Comparison of ENCODE assay signal across 10 cellular contexts in the genomic region with DNA sequence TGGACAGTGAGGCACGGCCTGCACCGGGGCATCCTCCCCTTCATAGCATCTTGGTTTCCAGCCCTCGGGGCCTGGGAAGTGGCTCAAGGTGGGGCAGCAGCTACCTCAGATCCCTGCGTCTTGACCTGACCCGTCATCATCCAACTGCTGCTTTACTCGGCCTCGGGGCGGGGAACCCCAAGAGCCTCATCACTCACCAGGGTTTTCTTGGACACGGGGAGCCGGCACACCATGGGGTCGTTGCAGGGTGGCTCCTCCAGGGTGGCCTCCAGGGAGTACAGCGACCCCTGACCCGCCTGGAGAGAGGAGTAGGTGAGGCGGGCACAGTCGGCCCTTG. TPM values are rescaled to one million over a fixed set of nuclear protein-coding genes. Genes with fewer than 3 reads are reported as not detected.
DNase-seq lines count a peak whose midpoint lies in the region; ATAC-seq and TF ChIP-seq lines count a peak whose summit lies in the region.
"Had no signal": no experiment of that assay in that cellular context is flagged by ENCODE, and none has a peak within 500 bp of the region (broad histone marks: within the 10 kb centered on the region; RNA-seq: fewer than 3 reads in every experiment).

No MANE protein-coding gene starts in this region.

- H3K27ac Mint-ChIP-seq in effector memory CD8-positive, alpha-beta T cell = no peak overlapping the region
- H3K27ac Mint-ChIP-seq: neural progenitor cell had no signal

- POLR2A ChIA-PET in Panc1 (lab: Charles Lee) = interaction anchor here (0.6 kb wide), 1 partner anchor 805 kb away, joined by 3 read pairs; no protein-coding TSS in a partner anchor

- ATAC-seq in Panc1 (no peak), HG03039 (IDR thresholded peaks at IDR 0.05; ENCODE audit: unreplicated experiment) (no peak), HG03196 (IDR thresholded peaks at IDR 0.05; ENCODE audit: unreplicated experiment) (no peak)
- ATAC-seq in effector memory CD8-positive, alpha-beta T cell (replicated peaks) = no peak
- ATAC-seq: HCT116 had no signal

- H3K4me3 ChIP-seq in BE2C (ENCODE audit: low read depth, low read length) (peak overlapping the region; percentile 51), Panc1 (ENCODE audit: low read depth in 2 of 2, low read length in 2 of 2) (peak overlapping the region; percentile 45 to 47), ovary (peak overlapping the region; percentile 50)
- H3K4me3 ChIP-seq: neural progenitor cell had no signal

- H3K27me3 ChIP-seq in BE2C (no peaks in the 10 kb centered on the region), Panc1 (ENCODE audit: control insufficient read depth, insufficient read depth, low read length) (no peaks in the 10 kb centered on the region), ovary (no peaks in the 10 kb centered on the region)
- H3K27me3 ChIP-seq: neural progenitor cell had no signal

- WGBS in ovary, 3 donors = 23 to 45% (median 40%) methylated on average over 9 to 15 of the region's 15 CpGs

- no peak overlapping the region for H3K27ac ChIP-seq in Panc1 (ENCODE audit: low read length)
- H3K27ac ChIP-seq in ovary = peak overlapping the region; percentile 35 to 47
- H3K27ac ChIP-seq: neural progenitor cell had no signal

- no peaks in the 10 kb centered on the region for H3K36me3 Mint-ChIP-seq in effector memory CD8-positive, alpha-beta T cell (ENCODE audit: insufficient read depth)
- H3K36me3 Mint-ChIP-seq: neural progenitor cell had no signal

- in situ Hi-C loops in Panc1 (cut with HindIII; ENCODE audit: low pct_unique_long_range_greater_than_20kb, low sequenced_read_pairs) = no loop called here

- H3K4me1 ChIP-seq in BE2C = no peaks in the 10 kb centered on the region
- H3K4me1 ChIP-seq in Panc1 (ENCODE audit: control insufficient read depth, insufficient read depth, low read length) = no peaks in the 10 kb centered on the region
- H3K4me1 ChIP-seq in ovary (ENCODE audit: insufficient read depth) = peaks cover 7% of the 10 kb centered on the region

- H3K9me3 ChIP-seq in BE2C (no peaks in the 10 kb centered on the region), Panc1 (ENCODE audit: control insufficient read depth, insufficient read depth, low read depth, low read length) (no peaks in the 10 kb centered on the region), ovary (no peaks in the 10 kb centered on the region)

- no peak for TF ChIP-seq EP300 in ovary (IDR thresholded peaks at IDR 0.05)

- no peak for TF ChIP-seq CTCF in BE2C (IDR thresholded peaks at IDR 0.05; ENCODE audit: low read depth, low read length)
- TF ChIP-seq CTCF in Panc1 (IDR thresholded peaks at IDR 0.05) = no peak
- no peak for TF ChIP-seq CTCF in ovary (IDR thresholded peaks at IDR 0.05)

- H3K4me3 Mint-ChIP-seq in effector memory CD8-positive, alpha-beta T cell = peak overlapping the region; percentile 75 to 81
- H3K4me3 Mint-ChIP-seq: neural progenitor cell had no signal

- no peaks in the 10 kb centered on the region for H3K9me3 Mint-ChIP-seq in effector memory CD8-positive, alpha-beta T cell
- H3K9me3 Mint-ChIP-seq: neural progenitor cell had no signal

- DNase-seq in BE2C (no peak), Panc1 (ENCODE audit: low read depth, low spot score) (no peak), ovary (no peak), NCI-H774 (lab: John Stamatoyannopoulos, UW) (no peak)
- DNase-seq in effector memory CD8-positive, alpha-beta T cell = no peak
- no peak for DNase-seq in activated CD4-positive, CD25-positive, alpha-beta regulatory T cell treated with anti-CD3 and anti-CD28 coated beads, Interleukin-2, amount 50 U/mL, for 72 hours

- H3K36me3 ChIP-seq in BE2C (no peaks in the 10 kb centered on the region), Panc1 (ENCODE audit: control insufficient read depth, insufficient read depth, low read length) (no peaks in the 10 kb centered on the region), ovary (no peaks in the 10 kb centered on the region)
- H3K36me3 ChIP-seq: neural progenitor cell had no signal

- peaks cover 14 to 21% of the 10 kb centered on the region in 2 donors for H3K27me3 Mint-ChIP-seq in effector memory CD8-positive, alpha-beta T cell

- no TSS peak for BruUV-seq in Panc1 (replicated peaks; lab: Mats Ljungman, UMichigan)

- TF ChIP-seq POLR2A in ovary (IDR thresholded peaks at IDR 0.05) = no peak

- peaks cover 0 to 13% of the 10 kb centered on the region in 2 donors for H3K4me1 Mint-ChIP-seq in effector memory CD8-positive, alpha-beta T cell (ENCODE audit: low read depth in 2 of 2)

- intact Hi-C loops in Panc1 (cut with micrococcal nuclease; ENCODE audit: unreplicated experiment) = no loop called here
- intact Hi-C loops in ovary (cut with DNase I) = no loop called here

- CTCF ChIA-PET in Panc1 (lab: Charles Lee) = no interaction called here

RNA-seq across cellular contexts. Expression of a gene that starts 0.7 kb away (rescaled TPM):
- 7.5 TPM for polyA plus RNA-seq in BE2C (2012; ENCODE audit: insufficient read depth, insufficient read length, low read depth)
- total RNA-seq in Panc1 (2021; ENCODE audit: unreplicated experiment) (28.7 TPM), ovary (100 to 1,000 TPM in 5 of 7 donors, 10 to 100 TPM in 2; 52.6 to 188 (median 106) TPM)
- polyA plus RNA-seq in Panc1 (2012; ENCODE audit: insufficient read length) = 42.0 TPM
- polyA plus RNA-seq in ovary = 100 to 1,000 TPM; 177 to 222 TPM

RNA-seq across cellular contexts. Expression of a gene that starts 21.1 kb away (rescaled TPM):
- polyA plus RNA-seq in BE2C (2012; ENCODE audit: insufficient read depth, insufficient read length, low read depth) = not detected
- total RNA-seq in Panc1 (2021; ENCODE audit: unreplicated experiment) (0.13 TPM), ovary (under 1 TPM in 5 of 7 donors, not detected in 2; 0.11 to 0.28 (median 0.25) TPM)
- polyA plus RNA-seq in Panc1 (2012; ENCODE audit: insufficient read length) = 1.1 TPM
- under 1 TPM in 1 of 2 donors, not detected in 1; 0.22 TPM for polyA plus RNA-seq in ovary

RNA-seq across cellular contexts. Expression of a gene that starts 21.9 kb away (rescaled TPM):
- polyA plus RNA-seq in BE2C (2012; ENCODE audit: insufficient read depth, insufficient read length, low read depth) = 10.0 TPM
- 29.5 TPM for total RNA-seq in Panc1 (2021; ENCODE audit: unreplicated experiment)
- 37.4 TPM for polyA plus RNA-seq in Panc1 (2012; ENCODE audit: insufficient read length)
- 10 to 100 TPM in 2 of 7 donors, 1 to 10 TPM in 5; 5.1 to 14.5 (median 8.9) TPM for total RNA-seq in ovary
- polyA plus RNA-seq in ovary = 1 to 10 TPM; 6.3 to 9.1 TPM

RNA-seq across cellular contexts. Expression of a gene that starts 25.1 kb away (rescaled TPM):
- polyA plus RNA-seq in BE2C (2012; ENCODE audit: insufficient read depth, insufficient read length, low read depth) = 0.52 TPM
- total RNA-seq in Panc1 (2021; ENCODE audit: unreplicated experiment) (2.0 TPM), ovary (under 1 TPM; 0.33 to 0.60 (median 0.46) TPM)
- polyA plus RNA-seq in Panc1 (2012; ENCODE audit: insufficient read length) = 1.0 TPM
- under 1 TPM; 0.13 to 0.20 TPM for polyA plus RNA-seq in ovary

RNA-seq across cellular contexts. Expression of a gene that starts 25.2 kb away (rescaled TPM):
- 55.7 TPM for polyA plus RNA-seq in BE2C (2012; ENCODE audit: insufficient read depth, insufficient read length, low read depth)
- total RNA-seq in Panc1 (2021; ENCODE audit: unreplicated experiment) (55.3 TPM), ovary (10 to 100 TPM; 27.7 to 53.1 (median 49.1) TPM)
- polyA plus RNA-seq in Panc1 (2012; ENCODE audit: insufficient read length) = 68.6 TPM
- 10 to 100 TPM; 15.7 to 55.0 TPM for polyA plus RNA-seq in ovary
